8 cellular contexts compared by ENCODE assay signal in genomic region chr1:148078090-148078489, GRCh38.
DNase-seq lines count a peak whose midpoint lies in the region; ATAC-seq and TF ChIP-seq lines count a peak whose summit lies in the region.
"Not testable (repeated sequence)": the region's sequence is repeated elsewhere in the genome, so short reads cannot be mapped to it uniquely, and the experiment has no call there.

No MANE protein-coding gene starts in this region.

- not testable (repeated sequence) for H3K27ac Mint-ChIP-seq in Calu3 (ENCODE audit: unreplicated experiment); activated CD8-positive, alpha-beta T cell treated with anti-CD3 and anti-CD28 coated beads, Interleukin-2, amount 10 ng/mL, durations not matched to agents 7 days and 5 days; naive thymus-derived CD8-positive, alpha-beta T cell; stimulated activated naive CD8-positive, alpha-beta T cell treated with anti-CD3 and anti-CD28 coated beads, Interleukin-15, amount 100 ng/mL, for 72 hours

- H3K4me3 ChIP-seq in PC-9, body of pancreas, left lung: not testable (repeated sequence)

- not testable (repeated sequence) for H2AFZ ChIP-seq in PC-9

- H3K9me3 ChIP-seq in PC-9 (ENCODE audit: insufficient read depth, low read depth); body of pancreas; left lung: not testable (repeated sequence)

- not testable (repeated sequence) for H3K36me3 Mint-ChIP-seq in Calu3 (ENCODE audit: insufficient read depth, unreplicated experiment); activated CD8-positive, alpha-beta T cell treated with anti-CD3 and anti-CD28 coated beads, Interleukin-2, amount 10 ng/mL, durations not matched to agents 7 days and 5 days (ENCODE audit: low read depth); naive thymus-derived CD8-positive, alpha-beta T cell

- intact Hi-C loops in Calu3 (cut with micrococcal nuclease; ENCODE audit: unreplicated experiment); PC-9 (cut with micrococcal nuclease; ENCODE audit: unreplicated experiment); body of pancreas (cut with DNase I); Right ventricle myocardium inferior (cut with DNase I); left lung (cut with DNase I): not testable (repeated sequence)

- TF ChIP-seq POLR2A in body of pancreas (IDR thresholded peaks at IDR 0.05), result not testable (repeated sequence)

- H3F3A ChIP-seq in PC-9 (ENCODE audit: insufficient read depth, low read depth), result not testable (repeated sequence)

- H3K27me3 ChIP-seq in PC-9 (ENCODE audit: insufficient read depth, low read depth); body of pancreas; left lung: not testable (repeated sequence)

- TF ChIP-seq CTCF in Calu3 (IDR thresholded peaks at IDR 0.05; ENCODE audit: unreplicated experiment); PC-9 (conservative IDR thresholded peaks at IDR 0.05); body of pancreas (IDR thresholded peaks at IDR 0.05); left lung (IDR thresholded peaks at IDR 0.05): not testable (repeated sequence)

- ATAC-seq in activated CD8-positive, alpha-beta T cell treated with anti-CD3 and anti-CD28 coated beads, Interleukin-2, amount 10 ng/mL, durations not matched to agents 7 days and 5 days, result peak; percentile 29
- ATAC-seq in body of pancreas (peak; percentile 24), Right ventricle myocardium inferior (peak; percentile 63), left lung (peak; percentile 14)
- peak; percentile 23 to 32 for ATAC-seq in naive thymus-derived CD8-positive, alpha-beta T cell
- peak; percentile 52 for ATAC-seq in stimulated activated naive CD8-positive, alpha-beta T cell treated with anti-CD3 and anti-CD28 coated beads, Interleukin-15, amount 100 ng/mL, for 72 hours

- H3K4me1 Mint-ChIP-seq in Calu3 (ENCODE audit: low read depth, unreplicated experiment); activated CD8-positive, alpha-beta T cell treated with anti-CD3 and anti-CD28 coated beads, Interleukin-2, amount 10 ng/mL, durations not matched to agents 7 days and 5 days (ENCODE audit: low read depth); naive thymus-derived CD8-positive, alpha-beta T cell; stimulated activated naive CD8-positive, alpha-beta T cell treated with anti-CD3 and anti-CD28 coated beads, Interleukin-15, amount 100 ng/mL, for 72 hours: not testable (repeated sequence)

- not testable (repeated sequence) for H3K4me2 ChIP-seq in PC-9

- H3K9me3 Mint-ChIP-seq in Calu3 (ENCODE audit: low read depth, unreplicated experiment); activated CD8-positive, alpha-beta T cell treated with anti-CD3 and anti-CD28 coated beads, Interleukin-2, amount 10 ng/mL, durations not matched to agents 7 days and 5 days (ENCODE audit: insufficient read depth); naive thymus-derived CD8-positive, alpha-beta T cell; stimulated activated naive CD8-positive, alpha-beta T cell treated with anti-CD3 and anti-CD28 coated beads, Interleukin-15, amount 100 ng/mL, for 72 hours: not testable (repeated sequence)

- WGBS in body of pancreas, 2 donors, result no CpG with 5 or more reads among the region's 13 CpGs

- H4K20me1 ChIP-seq in PC-9 (ENCODE audit: insufficient read depth), result not testable (repeated sequence)

- H3K27ac ChIP-seq in PC-9, body of pancreas, left lung: not testable (repeated sequence)

- POLR2A ChIA-PET in PC-9 (lab: Charles Lee; ENCODE audit: unreplicated experiment); activated CD8-positive, alpha-beta T cell treated with anti-CD3 and anti-CD28 coated beads, Interleukin-2, amount 10 ng/mL, durations not matched to agents 7 days and 5 days (lab: Charles Lee); naive thymus-derived CD8-positive, alpha-beta T cell (lab: Charles Lee): not testable (repeated sequence)

- not testable (repeated sequence) for H3K36me3 ChIP-seq in PC-9 (ENCODE audit: low read depth); body of pancreas (replicated peaks in 1 of 2; ENCODE audit: insufficient read depth in 1 of 2, low read depth in 2 of 2); left lung

- H3K9me2 ChIP-seq in PC-9 (ENCODE audit: insufficient read depth), result not testable (repeated sequence)

- CTCF ChIA-PET in Calu3 (lab: Charles Lee); PC-9 (lab: Charles Lee); activated CD8-positive, alpha-beta T cell treated with anti-CD3 and anti-CD28 coated beads, Interleukin-2, amount 10 ng/mL, durations not matched to agents 7 days and 5 days (lab: Charles Lee): not testable (repeated sequence)

- not testable (repeated sequence) for DNase-seq in Calu3; PC-9; activated CD8-positive, alpha-beta T cell treated with anti-CD3 and anti-CD28 coated beads, Interleukin-2, amount 10 ng/mL, durations not matched to agents 7 days and 5 days; body of pancreas; Right ventricle myocardium inferior (ENCODE audit: missing footprints); left lung; naive thymus-derived CD8-positive, alpha-beta T cell; stimulated activated naive CD8-positive, alpha-beta T cell treated with anti-CD3 and anti-CD28 coated beads, Interleukin-15, amount 100 ng/mL, for 72 hours

- H3K4me1 ChIP-seq in PC-9 (replicated peaks; ENCODE audit: insufficient read depth); body of pancreas; left lung: not testable (repeated sequence)

- TSS peak; percentile 98 for BruUV-seq in Calu3 (replicated peaks; lab: Mats Ljungman, UMichigan)
- TSS peak; percentile 97 for BruUV-seq in PC-9 (replicated peaks; lab: Mats Ljungman, UMichigan)

- H3K79me2 ChIP-seq in PC-9 (ENCODE audit: low read depth), result not testable (repeated sequence)

- H3K27me3 Mint-ChIP-seq in Calu3 (ENCODE audit: unreplicated experiment); activated CD8-positive, alpha-beta T cell treated with anti-CD3 and anti-CD28 coated beads, Interleukin-2, amount 10 ng/mL, durations not matched to agents 7 days and 5 days (ENCODE audit: low read depth); naive thymus-derived CD8-positive, alpha-beta T cell; stimulated activated naive CD8-positive, alpha-beta T cell treated with anti-CD3 and anti-CD28 coated beads, Interleukin-15, amount 100 ng/mL, for 72 hours: not testable (repeated sequence)

- H3K4me3 Mint-ChIP-seq in Calu3 (ENCODE audit: low read depth, unreplicated experiment); activated CD8-positive, alpha-beta T cell treated with anti-CD3 and anti-CD28 coated beads, Interleukin-2, amount 10 ng/mL, durations not matched to agents 7 days and 5 days; naive thymus-derived CD8-positive, alpha-beta T cell; stimulated activated naive CD8-positive, alpha-beta T cell treated with anti-CD3 and anti-CD28 coated beads, Interleukin-15, amount 100 ng/mL, for 72 hours: not testable (repeated sequence)
